Comparison of ENCODE assay signal across 22 cellular contexts in the genomic region with DNA sequence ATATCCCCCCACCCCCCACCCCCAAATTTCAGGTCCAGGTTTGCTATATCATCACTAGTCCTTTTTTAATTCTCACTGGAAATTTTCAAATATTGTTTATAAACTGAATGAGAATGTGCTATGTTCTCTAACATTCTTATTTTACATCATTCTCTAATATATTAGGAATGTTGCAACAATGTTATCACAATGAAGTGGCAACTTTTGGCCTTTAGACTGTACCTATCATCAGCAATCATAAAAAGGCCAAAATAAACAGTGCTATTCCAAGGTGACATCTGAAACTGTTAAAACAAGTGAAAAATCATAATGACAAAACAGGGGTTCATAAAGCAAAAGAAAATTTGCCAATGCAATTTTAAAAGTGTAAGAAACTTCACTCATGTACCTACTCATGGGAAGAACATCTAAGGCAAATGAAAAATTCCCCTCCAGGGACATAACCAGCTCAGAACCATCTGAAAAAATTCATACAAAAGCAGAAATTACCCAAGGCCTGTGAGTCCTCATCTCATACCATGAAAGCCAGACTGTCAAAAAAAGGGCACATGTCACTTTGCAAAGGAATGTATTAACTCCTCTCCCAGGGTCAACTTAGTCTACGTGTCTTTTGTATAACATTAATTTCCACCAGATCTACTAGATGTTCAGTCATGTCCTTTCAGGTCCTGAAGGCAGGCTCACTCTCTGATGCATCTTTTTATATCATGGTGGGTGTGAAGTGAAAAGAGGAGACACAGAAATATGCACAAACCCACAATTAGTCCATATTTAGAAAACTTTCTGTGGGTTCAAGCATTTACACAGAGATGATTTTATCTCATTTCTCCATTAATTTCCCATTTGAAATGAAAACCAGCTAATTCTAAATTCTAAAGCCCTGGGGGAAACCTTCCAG.
DNase-seq lines count a peak whose midpoint lies in the region; ATAC-seq and TF ChIP-seq lines count a peak whose summit lies in the region.
"Had no signal": no experiment of that assay in that cellular context is flagged by ENCODE, and none has a peak within 500 bp of the region (broad histone marks: within the 10 kb centered on the region; RNA-seq: fewer than 3 reads in every experiment).

No MANE protein-coding gene starts in this region.

- H3K27ac ChIP-seq in spleen = no peak overlapping the region
- H3K27ac ChIP-seq: adrenal gland, esophagus squamous epithelium, psoas muscle had no signal

- no peaks in the 10 kb centered on the region for H3K9me3 ChIP-seq in spleen
- H3K9me3 ChIP-seq: adrenal gland, esophagus squamous epithelium, psoas muscle had no signal

- no peaks in the 10 kb centered on the region for H3K27me3 ChIP-seq in spleen (replicated peaks in 1 of 7)
- H3K27me3 ChIP-seq: adrenal gland, esophagus squamous epithelium had no signal

- no peak for TF ChIP-seq CTCF in spleen (IDR thresholded peaks at IDR 0.05 in 8 of 11, conservative IDR thresholded peaks at IDR 0.05 in 3 of 11)

- TF ChIP-seq POLR2A in spleen (IDR thresholded peaks at IDR 0.05) = no peak

- ATAC-seq in HG02610 (IDR thresholded peaks at IDR 0.05; ENCODE audit: unreplicated experiment) (peak; percentile 50), left ventricle myocardium superior (peak; percentile 23), sciatic nerve (peak; percentile 41), SK-N-SH treated with all-trans-retinoic acid at 6 μM for 48 hours (no peak)
- ATAC-seq: activated CD4-positive, alpha-beta T cell treated with anti-CD3 and anti-CD28 coated beads for 36 hours; psoas muscle; stimulated activated memory B cell treated with anti-CD40 and anti-IgM and Interleukin-4, amounts not matched to agents 10 μg/mL and 1 μg/mL and 100 μg/mL, for 72 hours had no signal

- H3K4me1 ChIP-seq in spleen = no peaks in the 10 kb centered on the region
- H3K4me1 ChIP-seq: adrenal gland, esophagus squamous epithelium, psoas muscle had no signal

- H3K4me3 ChIP-seq in spleen = no peak overlapping the region
- H3K4me3 ChIP-seq: adrenal gland, esophagus squamous epithelium, psoas muscle had no signal

- H3K36me3 ChIP-seq in spleen = peaks cover 0 to 57% (median 27%) of the 10 kb centered on the region in 6 donors

- peak; percentile 88 for DNase-seq in EH (ENCODE audit: low read depth)
- no peak for DNase-seq in left ventricle myocardium superior
- DNase-seq in sciatic nerve (ENCODE audit: low spot score) = no peak
- DNase-seq in spleen = no peak
- no peak for DNase-seq in anterior cingulate cortex (lab: John Stamatoyannopoulos, UW)
- DNase-seq: activated CD4-positive, alpha-beta T cell treated with anti-CD3 and anti-CD28 coated beads for 36 hours; activated gamma-delta T cell treated with Interleukin-2 at 50 U/mL for 16 hours; adrenal gland; CD4-positive, alpha-beta memory T cell; cortex of kidney; DMS 273 treated with DMSO at 0.1 percent for 48 hours; endodermal cell; esophagus squamous epithelium; GOT3; NCI-H1092; NCI-H1930; NCI-H2227 treated with DMSO at 0.1 percent for 48 hours; psoas muscle; stimulated activated CD4-positive, alpha-beta T cell treated with anti-CD3 and anti-CD28 coated beads, Interleukin-4, amount 100 ng/mL, for 1 hour had no signal

- 88 to 92% (median 90%) methylated on average over 1 of the region's 1 CpG for WGBS in spleen, 5 donors

- intact Hi-C loops in left ventricle myocardium superior (cut with micrococcal nuclease) = no loop called here
- intact Hi-C loops in sciatic nerve (cut with DNase I) = no loop called here
- intact Hi-C loops in spleen (cut with DNase I; ENCODE audit: low total_unique reads) = no loop called here

TF ChIP-seq in SK-N-SH treated with all-trans-retinoic acid at 6 μM for 48 hours, 23 proteins besides CTCF, POLR2A, EP300 and RAD21:
- TF ChIP-seq, protein P1, sequence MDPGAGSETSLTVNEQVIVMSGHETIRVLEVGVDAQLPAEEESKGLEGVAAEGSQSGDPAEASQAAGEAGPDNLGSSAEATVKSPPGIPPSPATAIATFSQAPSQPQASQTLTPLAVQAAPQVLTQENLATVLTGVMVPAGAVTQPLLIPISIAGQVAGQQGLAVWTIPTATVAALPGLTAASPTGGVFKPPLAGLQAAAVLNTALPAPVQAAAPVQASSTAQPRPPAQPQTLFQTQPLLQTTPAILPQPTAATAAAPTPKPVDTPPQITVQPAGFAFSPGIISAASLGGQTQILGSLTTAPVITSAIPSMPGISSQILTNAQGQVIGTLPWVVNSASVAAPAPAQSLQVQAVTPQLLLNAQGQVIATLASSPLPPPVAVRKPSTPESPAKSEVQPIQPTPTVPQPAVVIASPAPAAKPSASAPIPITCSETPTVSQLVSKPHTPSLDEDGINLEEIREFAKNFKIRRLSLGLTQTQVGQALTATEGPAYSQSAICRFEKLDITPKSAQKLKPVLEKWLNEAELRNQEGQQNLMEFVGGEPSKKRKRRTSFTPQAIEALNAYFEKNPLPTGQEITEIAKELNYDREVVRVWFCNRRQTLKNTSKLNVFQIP (CRISPR knock-in tag; IDR thresholded peaks at IDR 0.05; ENCODE audit: borderline replicate concordance, low read depth) = no peak
- TF ChIP-seq BACH2 (CRISPR knock-in tag; IDR thresholded peaks at IDR 0.05; ENCODE audit: borderline replicate concordance) (no peak), ZNF8 (CRISPR knock-in tag; IDR thresholded peaks at IDR 0.05) (no peak), ZNF565 (CRISPR knock-in tag; conservative IDR thresholded peaks at IDR 0.05; ENCODE audit: low read depth) (no peak), ISL1 (CRISPR knock-in tag; IDR thresholded peaks at IDR 0.05) (no peak), ZFP3 (CRISPR knock-in tag; IDR thresholded peaks at IDR 0.05) (no peak), RARB (CRISPR knock-in tag; IDR thresholded peaks at IDR 0.05) (no peak), SNAI2 (CRISPR knock-in tag; IDR thresholded peaks at IDR 0.05) (no peak), GLIS3 (CRISPR knock-in tag; IDR thresholded peaks at IDR 0.05) (no peak), TOX (CRISPR knock-in tag; IDR thresholded peaks at IDR 0.05; ENCODE audit: borderline replicate concordance) (no peak), TCF4 (CRISPR knock-in tag; IDR thresholded peaks at IDR 0.05; ENCODE audit: borderline replicate concordance) (no peak), OSR1 (CRISPR knock-in tag; IDR thresholded peaks at IDR 0.05) (no peak)
- TF ChIP-seq, protein P2, sequence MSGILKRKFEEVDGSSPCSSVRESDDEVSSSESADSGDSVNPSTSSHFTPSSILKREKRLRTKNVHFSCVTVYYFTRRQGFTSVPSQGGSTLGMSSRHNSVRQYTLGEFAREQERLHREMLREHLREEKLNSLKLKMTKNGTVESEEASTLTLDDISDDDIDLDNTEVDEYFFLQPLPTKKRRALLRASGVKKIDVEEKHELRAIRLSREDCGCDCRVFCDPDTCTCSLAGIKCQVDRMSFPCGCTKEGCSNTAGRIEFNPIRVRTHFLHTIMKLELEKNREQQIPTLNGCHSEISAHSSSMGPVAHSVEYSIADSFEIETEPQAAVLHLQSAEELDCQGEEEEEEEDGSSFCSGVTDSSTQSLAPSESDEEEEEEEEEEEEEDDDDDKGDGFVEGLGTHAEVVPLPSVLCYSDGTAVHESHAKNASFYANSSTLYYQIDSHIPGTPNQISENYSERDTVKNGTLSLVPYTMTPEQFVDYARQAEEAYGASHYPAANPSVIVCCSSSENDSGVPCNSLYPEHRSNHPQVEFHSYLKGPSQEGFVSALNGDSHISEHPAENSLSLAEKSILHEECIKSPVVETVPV (CRISPR knock-in tag; IDR thresholded peaks at IDR 0.05) = no peak
